15 cellular contexts compared by ENCODE assay signal in the genomic region with DNA sequence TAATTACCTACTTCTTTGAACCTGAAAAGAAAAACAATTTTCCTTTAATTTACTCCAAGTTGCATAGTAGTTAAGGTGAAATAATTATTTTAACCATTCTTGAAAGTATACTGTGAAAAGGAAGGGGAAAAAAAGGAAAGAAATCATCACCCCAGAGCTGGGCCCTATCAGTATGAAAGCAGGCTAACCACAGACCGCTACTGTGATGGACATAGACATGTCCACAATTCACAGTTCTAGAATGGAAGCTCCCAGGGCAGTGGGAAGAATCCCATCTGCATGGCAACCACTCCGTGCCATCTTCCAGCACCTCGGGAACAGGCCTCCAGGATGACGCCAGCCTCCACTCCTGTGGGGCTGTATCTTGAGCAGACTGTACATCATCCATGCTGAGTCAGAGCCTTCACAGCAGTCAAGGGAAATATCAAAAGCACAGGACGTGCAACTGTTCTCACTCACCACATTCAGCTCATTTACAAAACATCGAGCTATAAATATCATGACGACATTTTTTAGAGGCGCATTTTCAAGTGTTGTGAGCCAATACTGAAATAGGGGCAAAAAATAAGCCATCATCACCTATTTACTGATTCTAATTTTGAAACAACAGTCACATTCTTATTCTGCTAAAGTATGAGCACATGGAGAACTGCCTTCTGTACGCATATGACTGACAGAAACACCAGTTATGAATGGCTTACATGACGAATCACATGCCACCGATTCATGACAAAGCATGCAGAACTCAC.
DNase-seq lines count a peak whose midpoint lies in the region; ATAC-seq and TF ChIP-seq lines count a peak whose summit lies in the region.
"Had no signal": no experiment of that assay in that cellular context is flagged by ENCODE, and none has a peak within 500 bp of the region (broad histone marks: within the 10 kb centered on the region; RNA-seq: fewer than 3 reads in every experiment).

No MANE protein-coding gene starts in this region.

- peak overlapping the region in 1 of 3 donors; percentile 24 for H3K9ac ChIP-seq in skeletal muscle tissue (ENCODE audit: low read depth in 1 of 3, low read length in 3 of 3)

- intact Hi-C loops in activated CD4-positive, alpha-beta T cell treated with anti-CD3 and anti-CD28 coated beads for 36 hours (cut with DNase I, micrococcal nuclease), result no loop called here
- intact Hi-C loops in left ventricle myocardium superior (cut with micrococcal nuclease), result no loop called here

- ATAC-seq in activated CD4-positive, alpha-beta T cell treated with anti-CD3 and anti-CD28 coated beads for 36 hours, result peak; percentile 64
- ATAC-seq in left ventricle myocardium superior, result peak; percentile 96

- H3K4me3 ChIP-seq in astrocyte of the spinal cord (ENCODE audit: low read depth, low read length), result no peak overlapping the region
- H3K4me3 ChIP-seq in skeletal muscle tissue (ENCODE audit: low read length in 3 of 3), result peak overlapping the region in 2 of 3 donors; percentile 31 to 49
- H3K4me3 ChIP-seq: Peyer's patch, suprapubic skin had no signal

- CTCF ChIA-PET in activated CD4-positive, alpha-beta T cell treated with anti-CD3 and anti-CD28 coated beads for 36 hours (lab: Charles Lee), result interaction anchor here (0.6 to 1.2 kb wide), 3 partner anchors 28 to 349 kb away, joined by 3 to 4 read pairs (median 4); no protein-coding TSS in a partner anchor

- H3K27ac ChIP-seq in skeletal muscle tissue (ENCODE audit: low read depth, low read length), result peak overlapping the region; percentile 65
- H3K27ac ChIP-seq: Peyer's patch, suprapubic skin had no signal

- peaks cover 3% of the 10 kb centered on the region for H3K4me1 Mint-ChIP-seq in activated CD4-positive, alpha-beta T cell treated with anti-CD3 and anti-CD28 coated beads for 36 hours

- H3K36me3 Mint-ChIP-seq in activated CD4-positive, alpha-beta T cell treated with anti-CD3 and anti-CD28 coated beads for 36 hours (ENCODE audit: low read depth), result peaks cover 2% of the 10 kb centered on the region

- H3K9me3 ChIP-seq in skeletal muscle tissue (ENCODE audit: control insufficient read depth in 3 of 3, low read length in 3 of 3), result no peaks in the 10 kb centered on the region
- H3K9me3 ChIP-seq: Peyer's patch, suprapubic skin had no signal

- in situ Hi-C loops in astrocyte of the spinal cord (cut with HindIII; ENCODE audit: low sequenced_read_pairs), result no loop called here

- peaks cover 0 to 2% (median 0%) of the 10 kb centered on the region in 3 donors for H3K36me3 ChIP-seq in skeletal muscle tissue (ENCODE audit: control insufficient read depth in 3 of 3, insufficient read depth in 3 of 3, low read length in 3 of 3)
- H3K36me3 ChIP-seq: Peyer's patch had no signal

- POLR2A ChIA-PET in activated CD4-positive, alpha-beta T cell treated with anti-CD3 and anti-CD28 coated beads for 36 hours (lab: Charles Lee), result no interaction called here

- H3K27me3 ChIP-seq in skeletal muscle tissue (ENCODE audit: control insufficient read depth in 3 of 3, insufficient read depth in 3 of 3, low read length in 3 of 3), result no peaks in the 10 kb centered on the region
- H3K27me3 ChIP-seq: Peyer's patch, suprapubic skin had no signal

- no peak overlapping the region for H3K4me3 Mint-ChIP-seq in activated CD4-positive, alpha-beta T cell treated with anti-CD3 and anti-CD28 coated beads for 36 hours

- DNase-seq in activated CD4-positive, alpha-beta T cell treated with anti-CD3 and anti-CD28 coated beads for 36 hours, result peak; percentile 17
- DNase-seq in activated CD4-positive, alpha-beta T cell treated with anti-CD3 and anti-CD28 coated beads for 1 hour, result no peak
- peak; percentile 95 for DNase-seq in astrocyte of the spinal cord (ENCODE audit: low read depth, low spot score)
- peak; percentile 49 for DNase-seq in left ventricle myocardium superior
- DNase-seq in COR-L47 (lab: John Stamatoyannopoulos, UW), result no peak
- DNase-seq in hepatic stellate cell (ENCODE audit: low spot score), result no peak
- DNase-seq in GM19238 (ENCODE audit: insufficient read length, low spot score), result no peak
- DNase-seq: 8988T; activated T-cell treated with anti-CD3 and anti-CD28 coated beads, Interleukin-2, amount 50 U/mL, for 1 hour; MM.1S; NCI-H226; Peyer's patch had no signal

- no peak for TF ChIP-seq CTCF in astrocyte of the spinal cord (IDR thresholded peaks at IDR 0.05; ENCODE audit: low read depth, low read length)

- no peak overlapping the region for H3K27ac Mint-ChIP-seq in activated CD4-positive, alpha-beta T cell treated with anti-CD3 and anti-CD28 coated beads for 36 hours
- H3K27ac Mint-ChIP-seq: progenitor cell of endocrine pancreas had no signal

- no peaks in the 10 kb centered on the region for H3K9me3 Mint-ChIP-seq in activated CD4-positive, alpha-beta T cell treated with anti-CD3 and anti-CD28 coated beads for 36 hours (ENCODE audit: low read depth)

- no peaks in the 10 kb centered on the region for H3K27me3 Mint-ChIP-seq in activated CD4-positive, alpha-beta T cell treated with anti-CD3 and anti-CD28 coated beads for 36 hours
- H3K27me3 Mint-ChIP-seq: progenitor cell of endocrine pancreas had no signal

- peaks cover 3 to 9% (median 6%) of the 10 kb centered on the region in 3 donors for H3K4me1 ChIP-seq in skeletal muscle tissue (ENCODE audit: control insufficient read depth in 3 of 3, insufficient read depth in 3 of 3, low read length in 3 of 3)
- H3K4me1 ChIP-seq: Peyer's patch, suprapubic skin had no signal

Comparison
In these comparisons a context has a peak if more than half of its experiments do, and no peak if none do; other contexts are left out.
1. DNase-seq: peak in activated CD4-positive, alpha-beta T cell treated with anti-CD3 and anti-CD28 coated beads for 36 hours (single experiment), astrocyte of the spinal cord (single experiment) and left ventricle myocardium superior (single experiment); none in activated CD4-positive, alpha-beta T cell treated with anti-CD3 and anti-CD28 coated beads for 1 hour (single experiment), COR-L47 (single experiment), hepatic stellate cell (single experiment) and GM19238 (single experiment).